Comparison of ENCODE assay signal across 17 cellular contexts in the genomic region with DNA sequence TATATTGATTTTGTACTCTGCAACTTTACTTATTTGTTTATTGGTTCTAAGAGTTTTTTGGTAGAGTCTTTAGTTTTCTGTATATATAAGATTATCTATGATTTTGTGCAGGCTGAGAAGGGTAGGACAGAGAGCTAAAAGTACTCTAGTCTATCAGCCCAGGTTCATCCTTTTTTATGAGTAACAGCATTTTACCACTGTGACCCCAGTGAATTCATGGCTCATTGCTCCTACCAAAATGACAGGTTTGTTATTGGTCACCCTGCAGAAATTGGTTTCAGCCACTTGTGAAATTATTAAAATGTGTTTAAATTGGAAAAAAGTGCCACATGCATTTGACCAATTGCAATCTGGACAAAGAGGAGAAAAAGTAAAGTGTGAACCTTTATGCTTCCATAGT.
"Had no signal": no experiment of that assay in that cellular context is flagged by ENCODE, and none has a peak within 500 bp of the region (broad histone marks: within the 10 kb centered on the region; RNA-seq: fewer than 3 reads in every experiment).

No MANE protein-coding gene starts in this region.

- DNase-seq: effector memory CD8-positive, alpha-beta T cell; gastrocnemius medialis; glutamatergic neuron; islet precursor cell; mammary epithelial cell; mucosa of descending colon; naive thymus-derived CD8-positive, alpha-beta T cell; psoas muscle; retina; right lobe of liver; stimulated activated CD4-positive, alpha-beta T cell treated with anti-CD3 and anti-CD28 coated beads, Interleukin-4, amount 100 ng/mL, for 1 hour; stimulated activated CD8-positive, alpha-beta memory T cell treated with anti-CD3 and anti-CD28 coated beads, Interleukin-4, amount 100 ng/mL, for 48 hours; stimulated activated naive CD8-positive, alpha-beta T cell treated with anti-CD3 and anti-CD28 coated beads, Interleukin-15, Interleukin-2, amounts not matched to agents 100 U/mL and 50 U/mL, for 24 hours; thyroid gland; uterus had no signal

- ATAC-seq: effector memory CD8-positive, alpha-beta T cell; gastrocnemius medialis; left lobe of liver; mucosa of descending colon; naive thymus-derived CD8-positive, alpha-beta T cell; psoas muscle; right lobe of liver; stimulated activated effector memory CD8-positive, alpha-beta T cell treated with anti-CD3 and anti-CD28 coated beads, Interleukin-12 subunit alpha, Interleukin-12 subunit beta, amount 100 ng/mL, for 72 hours; stimulated activated naive CD8-positive, alpha-beta T cell treated with anti-CD3 and anti-CD28 coated beads, Interleukin-15, Interleukin-2, amounts not matched to agents 100 U/mL and 50 U/mL, for 24 hours had no signal
